Comparison of ENCODE assay signal across 9 cellular contexts in the genomic region with DNA sequence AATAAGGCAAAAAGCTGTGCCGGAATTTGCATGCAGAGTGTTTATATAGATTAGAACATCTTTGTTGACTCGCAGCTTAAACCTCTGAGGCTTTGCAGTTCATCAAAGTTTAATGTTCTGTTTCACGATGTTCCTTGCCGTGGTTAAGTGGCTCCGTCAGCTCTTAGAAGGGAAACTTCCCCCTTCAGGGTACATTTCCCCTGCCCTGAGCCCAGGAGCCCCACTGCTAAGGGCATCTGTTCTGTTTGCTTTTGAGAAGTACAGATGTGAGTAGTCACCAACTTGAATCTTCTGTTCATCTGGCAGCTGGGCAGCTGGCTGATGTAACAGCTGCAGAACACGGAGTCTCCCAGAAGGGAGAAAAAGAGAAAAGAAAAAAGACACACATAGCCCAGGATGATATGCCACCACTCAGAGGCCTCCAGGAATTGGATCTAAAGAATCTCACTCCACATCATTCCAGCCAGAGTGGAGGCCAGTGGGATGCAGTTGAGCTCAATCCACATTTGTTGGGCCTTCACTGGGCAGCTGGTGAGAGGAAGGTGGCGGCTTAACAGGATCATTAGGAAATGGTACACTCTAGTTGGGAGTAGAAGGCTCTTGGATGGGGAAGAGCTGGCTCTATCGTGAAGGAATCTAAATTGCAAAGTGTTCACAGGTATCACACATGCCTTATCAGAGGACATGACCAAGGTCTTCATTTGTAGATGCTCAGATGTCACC.
A peak's percentile ranks its signal among the peaks of the same experiment; 100 is the strongest.
DNase-seq lines count a peak whose midpoint lies in the region; ATAC-seq and TF ChIP-seq lines count a peak whose summit lies in the region.
"Had no signal": no experiment of that assay in that cellular context is flagged by ENCODE, and none has a peak within 500 bp of the region (broad histone marks: within the 10 kb centered on the region; RNA-seq: fewer than 3 reads in every experiment).

No MANE protein-coding gene starts in this region.

- peak; percentile 55 for ATAC-seq in GM18502 (IDR thresholded peaks at IDR 0.05; ENCODE audit: poor library complexity, unreplicated experiment)
- peak; percentile 57 for ATAC-seq in HG03103 (IDR thresholded peaks at IDR 0.05; ENCODE audit: low read depth, unreplicated experiment)
- ATAC-seq in HG02981 (IDR thresholded peaks at IDR 0.05; ENCODE audit: unreplicated experiment), result no peak
- ATAC-seq in HG03196 (IDR thresholded peaks at IDR 0.05; ENCODE audit: unreplicated experiment), result no peak

- no peak for TF ChIP-seq CTCF in nephron (IDR thresholded peaks at IDR 0.05; ENCODE audit: unreplicated experiment in 3 of 3)

- no peak overlapping the region for H3K4me3 Mint-ChIP-seq in nephron

- H3K4me3 ChIP-seq in effector memory CD4-positive, alpha-beta T cell (ENCODE audit: insufficient read depth, low read depth, low read length, poor library complexity, severe bottlenecking), result no peak overlapping the region
- H3K4me3 ChIP-seq: cardiac muscle cell had no signal

- peak overlapping the region; percentile 75 to 81 (median 79) for H3K27ac Mint-ChIP-seq in nephron

- H3K9me3 Mint-ChIP-seq in nephron, result no peaks in the 10 kb centered on the region

- peaks cover 41% of the 10 kb centered on the region for H3K4me1 Mint-ChIP-seq in nephron

- H3K27ac ChIP-seq in effector memory CD4-positive, alpha-beta T cell (ENCODE audit: insufficient read depth, low read length, poor library complexity, severe bottlenecking), result no peak overlapping the region
- H3K27ac ChIP-seq: cardiac muscle cell had no signal

- H3K27me3 ChIP-seq in effector memory CD4-positive, alpha-beta T cell (replicated peaks; ENCODE audit: control insufficient read depth, insufficient read depth, low read length, poor library complexity, severe bottlenecking), result no peaks in the 10 kb centered on the region
- H3K27me3 ChIP-seq: cardiac muscle cell had no signal

- H3K4me1 ChIP-seq in effector memory CD4-positive, alpha-beta T cell (ENCODE audit: control insufficient read depth, insufficient read depth, low read length, poor library complexity, severe bottlenecking), result no peaks in the 10 kb centered on the region

- no peaks in the 10 kb centered on the region for H3K36me3 ChIP-seq in effector memory CD4-positive, alpha-beta T cell (ENCODE audit: control insufficient read depth, insufficient read depth, low read length)
- H3K36me3 ChIP-seq: cardiac muscle cell had no signal

- peaks cover 4% of the 10 kb centered on the region for H3K27me3 Mint-ChIP-seq in nephron (ENCODE audit: low read depth)

- no peaks in the 10 kb centered on the region for H3K9me3 ChIP-seq in effector memory CD4-positive, alpha-beta T cell (ENCODE audit: control insufficient read depth, low read length)

- H3K36me3 Mint-ChIP-seq in nephron (ENCODE audit: low read depth), result no peaks in the 10 kb centered on the region

- peak; percentile 96 for DNase-seq in brain pericyte (ENCODE audit: low read depth, low spot score)
- DNase-seq in effector memory CD4-positive, alpha-beta T cell, result no peak
- DNase-seq in NCI-H510A (lab: John Stamatoyannopoulos, UW), result no peak

Comparison
In these comparisons a context has a peak if more than half of its experiments do, and no peak if none do; other contexts are left out.
1. ATAC-seq: peak in GM18502 (single experiment) and HG03103 (single experiment); none in HG02981 (single experiment) and HG03196 (single experiment).